ENCODE assay signal across 17 cellular contexts in genomic region chr7:81031996-81032395, GRCh38.
"Had no signal": no experiment of that assay in that cellular context is flagged by ENCODE, and none has a peak within 500 bp of the region (broad histone marks: within the 10 kb centered on the region; RNA-seq: fewer than 3 reads in every experiment).

No MANE protein-coding gene starts in this region.

- H3K27ac ChIP-seq: RWPE1 had no signal

- FAIRE-seq: HepG2 had no signal

- H3K9me3 ChIP-seq: MG63 had no signal

- DNase-seq: Karpas-422, KG1, MG63, NCI-H1092 treated with DMSO at 0.1 percent for 48 hours, NCI-H1436, NCI-H187, NCI-H2029, NCI-H2081 treated with DMSO at 0.1 percent for 48 hours, NCI-H2171, NCI-H226, NCI-H446, NCI-H510A, NCI-H524 treated with DMSO at 0.1 percent for 48 hours, NCI-H774, SHP77 had no signal

- H3K36me3 ChIP-seq: MG63 had no signal

- H3K27me3 ChIP-seq: MG63 had no signal

- H3K4me3 ChIP-seq: MG63 had no signal
